Comparison of ENCODE assay signal across 11 cellular contexts in the genomic region with DNA sequence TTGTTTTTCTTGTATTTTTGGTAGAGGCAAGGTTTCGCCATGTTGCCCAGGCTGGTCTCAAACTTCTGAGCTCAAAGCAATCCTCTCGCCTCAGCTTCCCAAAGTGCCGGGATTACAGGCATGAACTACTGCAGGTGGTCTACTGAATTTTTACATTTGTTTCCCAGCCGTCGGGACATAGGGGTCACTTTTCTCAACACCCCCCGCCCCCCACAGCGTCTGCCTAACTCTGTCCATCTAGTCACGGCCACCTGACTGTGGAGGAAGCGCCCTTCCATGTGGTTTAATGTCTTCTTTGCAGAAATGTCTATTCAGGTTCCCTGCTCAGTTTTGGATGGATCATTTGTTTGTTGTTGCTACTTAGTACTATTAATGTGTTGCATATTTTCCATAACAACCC. TPM values are rescaled to one million over a fixed set of nuclear protein-coding genes. Genes with fewer than 3 reads are reported as not detected.
DNase-seq lines count a peak whose midpoint lies in the region; ATAC-seq, FAIRE-seq and TF ChIP-seq lines count a peak whose summit lies in the region.
"Not testable (repeated sequence)": the region's sequence is repeated elsewhere in the genome, so short reads cannot be mapped to it uniquely, and the experiment has no call there.
"Had no signal": no experiment of that assay in that cellular context is flagged by ENCODE, and none has a peak within 500 bp of the region (broad histone marks: within the 10 kb centered on the region; RNA-seq: fewer than 3 reads in every experiment).

No MANE protein-coding gene starts in this region.

- not testable (repeated sequence) for H3K9me3 ChIP-seq in endothelial cell of umbilical vein (replicated peaks; ENCODE audit: control insufficient read depth, insufficient read depth, low read length); left lung

- H3K4me3 ChIP-seq in endothelial cell of umbilical vein (replicated peaks in 1 of 3; ENCODE audit: insufficient read depth in 1 of 3, low read depth in 1 of 3, low read length in 3 of 3); left lung: not testable (repeated sequence)

- DNase-seq in CD14-positive monocyte (ENCODE audit: low spot score) (peak; percentile 43), endothelial cell of umbilical vein (ENCODE audit: low read depth, low spot score) (peak; percentile 0), left ventricle myocardium superior (peak; percentile 17), left lung (peak; percentile 15 to 76), sciatic nerve (ENCODE audit: low spot score) (peak; percentile 55), type B pancreatic cell (ENCODE audit: extremely low spot score, unreplicated experiment) (peak; percentile 70)
- DNase-seq in activated CD8-positive, alpha-beta memory T cell treated with anti-CD3 and anti-CD28 coated beads, Interleukin-2, amount 50 U/mL, for 48 hours: peak; percentile 47
- peak; percentile 47 for DNase-seq in natural killer cell treated with Interleukin-12 subunit alpha and Interleukin-12 subunit beta and Interleukin-15 and Interleukin-18, amount 100 ng/mL, for 72 hours (ENCODE audit: low spot score)

- H3K36me3 Mint-ChIP-seq in CD14-positive monocyte; natural killer cell treated with Interleukin-12 subunit alpha and Interleukin-12 subunit beta and Interleukin-15 and Interleukin-18, amount 100 ng/mL, for 72 hours; type B pancreatic cell: not testable (repeated sequence)

- intact Hi-C loops in CD14-positive monocyte (cut with micrococcal nuclease); endothelial cell of umbilical vein (cut with micrococcal nuclease); left ventricle myocardium superior (cut with micrococcal nuclease); left lung (cut with DNase I); sciatic nerve (cut with DNase I): not testable (repeated sequence)

- CTCF ChIA-PET in endothelial cell of umbilical vein (lab: Charles Lee): not testable (repeated sequence)

- BruUV-seq in endothelial cell of umbilical vein (replicated peaks; lab: Mats Ljungman, UMichigan): not testable (repeated sequence)

- POLR2A ChIA-PET in endothelial cell of umbilical vein (lab: Charles Lee): not testable (repeated sequence)

- not testable (repeated sequence) for FAIRE-seq in endothelial cell of umbilical vein (lab: Jason Lieb, UNC)

- not testable (repeated sequence) for H3K27me3 ChIP-seq in endothelial cell of umbilical vein (ENCODE audit: control insufficient read depth in 2 of 2, insufficient read depth in 2 of 2, low read length in 2 of 2); left lung

- dilution Hi-C loops in endothelial cell of umbilical vein (cut with MboI; ENCODE audit: extremely low pct_ligation_motif_present, low sequenced_read_pairs): not testable (repeated sequence)

- not testable (repeated sequence) for H3K4me2 ChIP-seq in endothelial cell of umbilical vein (ENCODE audit: insufficient read depth, low read length)

- not testable (repeated sequence) for H3K9me1 ChIP-seq in endothelial cell of umbilical vein (replicated peaks; ENCODE audit: control insufficient read depth, extremely low read depth, insufficient read depth, low read length)

- not testable (repeated sequence) for H3K27ac ChIP-seq in endothelial cell of umbilical vein (ENCODE audit: insufficient read depth, low read depth, low read length); left lung

- not testable (repeated sequence) for H4K20me1 ChIP-seq in endothelial cell of umbilical vein (replicated peaks; ENCODE audit: control insufficient read depth, extremely low read depth, insufficient read depth, low read length)

- H3K4me3 Mint-ChIP-seq in CD14-positive monocyte; natural killer cell treated with Interleukin-12 subunit alpha and Interleukin-12 subunit beta and Interleukin-15 and Interleukin-18, amount 100 ng/mL, for 72 hours; type B pancreatic cell: not testable (repeated sequence)

- H3K36me3 ChIP-seq in endothelial cell of umbilical vein (ENCODE audit: control insufficient read depth in 2 of 2, extremely low read depth in 1 of 2, insufficient read depth in 2 of 2, low read length in 2 of 2); left lung: not testable (repeated sequence)

- not testable (repeated sequence) for H3K79me2 ChIP-seq in endothelial cell of umbilical vein (ENCODE audit: control insufficient read depth, insufficient read depth, low read length)

- not testable (repeated sequence) for ATAC-seq in left ventricle myocardium superior; left lung; natural killer cell treated with Interleukin-12 subunit alpha and Interleukin-12 subunit beta and Interleukin-15 and Interleukin-18, amount 100 ng/mL, for 72 hours; sciatic nerve

- H3K27ac Mint-ChIP-seq in CD14-positive monocyte; natural killer cell treated with Interleukin-12 subunit alpha and Interleukin-12 subunit beta and Interleukin-15 and Interleukin-18, amount 100 ng/mL, for 72 hours; type B pancreatic cell: not testable (repeated sequence)

- not testable (repeated sequence) for H2AFZ ChIP-seq in endothelial cell of umbilical vein (ENCODE audit: low read depth, low read length)

- H3K27me3 Mint-ChIP-seq in CD14-positive monocyte (ENCODE audit: low read depth in 3 of 3); natural killer cell treated with Interleukin-12 subunit alpha and Interleukin-12 subunit beta and Interleukin-15 and Interleukin-18, amount 100 ng/mL, for 72 hours; type B pancreatic cell: not testable (repeated sequence)

- H3K4me1 Mint-ChIP-seq in CD14-positive monocyte; natural killer cell treated with Interleukin-12 subunit alpha and Interleukin-12 subunit beta and Interleukin-15 and Interleukin-18, amount 100 ng/mL, for 72 hours (ENCODE audit: low read depth in 2 of 2); type B pancreatic cell (ENCODE audit: unreplicated experiment): not testable (repeated sequence)

- H3K4me1 ChIP-seq in endothelial cell of umbilical vein (ENCODE audit: control insufficient read depth, extremely low read depth, insufficient read depth, low read length); left lung: not testable (repeated sequence)

- not testable (repeated sequence) for H3K9ac ChIP-seq in endothelial cell of umbilical vein (replicated peaks; ENCODE audit: extremely low read depth, insufficient read depth, low read length)

- H3K9me3 Mint-ChIP-seq in CD14-positive monocyte; natural killer cell treated with Interleukin-12 subunit alpha and Interleukin-12 subunit beta and Interleukin-15 and Interleukin-18, amount 100 ng/mL, for 72 hours; type B pancreatic cell: not testable (repeated sequence)

- TF ChIP-seq POLR2A in endothelial cell of umbilical vein (IDR thresholded peaks at IDR 0.05; ENCODE audit: low read depth, low read length): not testable (repeated sequence)

- not testable (repeated sequence) for TF ChIP-seq CTCF in CD14-positive monocyte (IDR thresholded peaks at IDR 0.05); endothelial cell of umbilical vein (IDR thresholded peaks at IDR 0.05; ENCODE audit: extremely low read depth in 1 of 2, insufficient read depth in 1 of 2, low read depth in 1 of 2, low read length in 2 of 2); left lung (IDR thresholded peaks at IDR 0.05); type B pancreatic cell (conservative IDR thresholded peaks at IDR 0.05)

RNA-seq across cellular contexts. Expression of a gene that starts 14.1 kb away (rescaled TPM):
- polyA plus RNA-seq in CD14-positive monocyte (not detected), endothelial cell of umbilical vein (not detected in 2 replicates)
- total RNA-seq in endothelial cell of umbilical vein (not detected in 2 replicates), left ventricle myocardium superior (not detected), left lung (not detected), sciatic nerve (not detected), type B pancreatic cell (ENCODE audit: low replicate concordance) (not detected in 2 replicates)
- polyA plus RNA-seq in endothelial cell of umbilical vein (2011; cell fraction: cytosol; rRNA removed): not detected in 2 replicates
- not detected in 2 replicates for polyA plus RNA-seq in endothelial cell of umbilical vein (2011; cell fraction: nucleus; rRNA removed)
- not detected in 2 replicates for polyA plus RNA-seq in endothelial cell of umbilical vein (2012)
- not detected in 2 replicates for polyA minus RNA-seq in endothelial cell of umbilical vein
- not detected for polyA minus RNA-seq in endothelial cell of umbilical vein (2011; cell fraction: cytosol; rRNA and poly(A)+ RNA removed)
- polyA minus RNA-seq in endothelial cell of umbilical vein (2011; cell fraction: nucleus; rRNA and poly(A)+ RNA removed): not detected in 2 replicates
- total RNA-seq in natural killer cell treated with Interleukin-12 subunit alpha and Interleukin-12 subunit beta and Interleukin-15 and Interleukin-18, amount 100 ng/mL, for 72 hours: not detected
- total RNA-seq: A172, GM23338, LHCN-M2 had no signal
- polyA plus RNA-seq: GM23338 had no signal

Comparison
In these comparisons a context has a peak if more than half of its experiments do, and no peak if none do; other contexts are left out.
1. DNase-seq: peak in every context shown above with its lines; median percentile 70 in type B pancreatic cell; 55 in sciatic nerve; 47 in activated CD8-positive, alpha-beta memory T cell treated with anti-CD3 and anti-CD28 coated beads, Interleukin-2, amount 50 U/mL, for 48 hours; 47 in natural killer cell treated with Interleukin-12 subunit alpha and Interleukin-12 subunit beta and Interleukin-15 and Interleukin-18, amount 100 ng/mL, for 72 hours; 46 in left lung; 43 in CD14-positive monocyte; 17 in left ventricle myocardium superior; 0 in endothelial cell of umbilical vein.